27 cellular contexts compared by ENCODE assay signal in the genomic region with DNA sequence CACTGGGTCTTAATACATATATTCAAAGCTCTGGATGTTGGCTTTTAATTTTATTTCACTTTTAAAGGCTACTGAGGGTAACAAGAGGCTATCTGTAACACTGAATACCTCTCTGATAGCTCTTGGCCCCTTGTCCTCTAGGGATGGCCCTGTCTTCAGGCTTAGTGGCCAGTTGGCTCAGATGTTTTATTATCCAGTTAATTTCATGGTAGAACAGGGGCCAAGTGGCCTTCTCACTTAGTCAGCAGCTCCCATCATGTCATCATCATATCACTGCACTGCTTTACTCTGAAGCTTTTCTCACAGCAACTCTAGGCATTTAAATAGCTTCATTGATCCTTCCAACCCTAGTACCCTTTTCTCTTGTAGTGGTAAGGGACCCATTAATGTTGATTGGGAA. TPM values are rescaled to one million over a fixed set of nuclear protein-coding genes. Genes with fewer than 3 reads are reported as not detected.
DNase-seq lines count a peak whose midpoint lies in the region; ATAC-seq and TF ChIP-seq lines count a peak whose summit lies in the region.
"Had no signal": no experiment of that assay in that cellular context is flagged by ENCODE, and none has a peak within 500 bp of the region (broad histone marks: within the 10 kb centered on the region; RNA-seq: fewer than 3 reads in every experiment).

No MANE protein-coding gene starts in this region.

- peak overlapping the region; percentile 84 for H3K27ac ChIP-seq in HUES48 (ENCODE audit: low read depth, low read length)
- peak overlapping the region; percentile 4 for H3K27ac ChIP-seq in ectodermal cell (ENCODE audit: insufficient read depth, low read depth, low read length, poor library complexity, severe bottlenecking)
- H3K27ac ChIP-seq in lower lobe of right lung: peak overlapping the region; percentile 5
- peak overlapping the region; percentile 39 to 68 (median 57) for H3K27ac ChIP-seq in sigmoid colon
- H3K27ac ChIP-seq in stomach: peak overlapping the region in 2 of 5 donors; percentile 14 to 39
- H3K27ac ChIP-seq: foreskin keratinocyte, pancreas had no signal

- DNase-seq in lower lobe of right lung (no peak), sigmoid colon (no peak), SW480 (ENCODE audit: low spot score) (no peak), NCI-H1092 treated with DMSO at 0.1 percent for 48 hours (lab: John Stamatoyannopoulos, UW) (no peak), stomach (no peak)
- DNase-seq: activated CD4-positive, CD25-positive, alpha-beta regulatory T cell; activated naive CD4-positive, alpha-beta T cell treated with anti-CD3 and anti-CD28 coated beads for 36 hours; amniotic stem cell; colonic mucosa; COR-L47; DMS79 treated with DMSO at 0.1 percent for 48 hours; effector memory CD4-positive, alpha-beta T cell; foreskin keratinocyte; midbrain; NCI-H1048; NCI-H187; NCI-H2171 treated with DMSO at 0.1 percent for 48 hours; NCI-H524; pancreas; stimulated activated CD4-positive, alpha-beta T cell treated with anti-CD3 and anti-CD28 coated beads, Interleukin-12 subunit alpha, Interleukin-12 subunit beta, amount 100 ng/mL, for 4 hours; stimulated activated CD4-positive, alpha-beta T cell treated with anti-CD3 and anti-CD28 coated beads, Interleukin-4, amount 100 ng/mL, for 1 hour; substantia nigra had no signal

- H3K4me3 ChIP-seq in HUES48 (ENCODE audit: low read depth, low read length): no peak overlapping the region
- H3K4me3 ChIP-seq in ectodermal cell (ENCODE audit: insufficient read depth, low read depth, low read length): no peak overlapping the region
- H3K4me3 ChIP-seq in lower lobe of right lung: peak overlapping the region; percentile 41
- no peak overlapping the region for H3K4me3 ChIP-seq in sigmoid colon
- no peak overlapping the region for H3K4me3 ChIP-seq in stomach
- H3K4me3 ChIP-seq: colonic mucosa, pancreas, right atrium auricular region had no signal

- no peak for ATAC-seq in lower lobe of right lung
- no peak for ATAC-seq in GM21825 (IDR thresholded peaks at IDR 0.05; ENCODE audit: unreplicated experiment)
- ATAC-seq: natural killer cell treated with Interleukin-12 subunit alpha and Interleukin-12 subunit beta and Interleukin-15 and Interleukin-18, amount 100 ng/mL, for 72 hours had no signal

- TF ChIP-seq CTCF in lower lobe of right lung (IDR thresholded peaks at IDR 0.05) (no peak), sigmoid colon (IDR thresholded peaks at IDR 0.05) (no peak), stomach (IDR thresholded peaks at IDR 0.05) (no peak)

- H3K9me3 ChIP-seq in HUES48 (ENCODE audit: control insufficient read depth, insufficient read depth, low read length): no peaks in the 10 kb centered on the region
- H3K9me3 ChIP-seq in ectodermal cell (ENCODE audit: control insufficient read depth, low read length): no peaks in the 10 kb centered on the region
- H3K9me3 ChIP-seq in lower lobe of right lung: no peaks in the 10 kb centered on the region
- H3K9me3 ChIP-seq in sigmoid colon: no peaks in the 10 kb centered on the region
- H3K9me3 ChIP-seq in stomach: no peaks in the 10 kb centered on the region
- H3K9me3 ChIP-seq: colonic mucosa, pancreas, right atrium auricular region had no signal

- H3K36me3 ChIP-seq in HUES48 (ENCODE audit: control insufficient read depth, insufficient read depth, low read length): no peaks in the 10 kb centered on the region
- H3K36me3 ChIP-seq in ectodermal cell (ENCODE audit: control insufficient read depth, insufficient read depth, low read length): no peaks in the 10 kb centered on the region
- H3K36me3 ChIP-seq in lower lobe of right lung: no peaks in the 10 kb centered on the region
- no peaks in the 10 kb centered on the region for H3K36me3 ChIP-seq in sigmoid colon
- no peaks in the 10 kb centered on the region for H3K36me3 ChIP-seq in stomach
- H3K36me3 ChIP-seq: colonic mucosa, pancreas, right atrium auricular region had no signal

- TF ChIP-seq EP300 in sigmoid colon (IDR thresholded peaks at IDR 0.05) (no peak), stomach (IDR thresholded peaks at IDR 0.05) (no peak)

- H3K4me1 ChIP-seq in HUES48 (ENCODE audit: control insufficient read depth, insufficient read depth, low read length) (peaks cover 66% of the 10 kb centered on the region), ectodermal cell (ENCODE audit: control insufficient read depth, insufficient read depth, low read length) (peaks cover 40% of the 10 kb centered on the region), lower lobe of right lung (peaks cover 60% of the 10 kb centered on the region), sigmoid colon (peaks cover 0 to 78% (median 59%) of the 10 kb centered on the region in 4 donors), stomach (peaks cover 47 to 81% (median 60%) of the 10 kb centered on the region in 4 donors)

- H3K27me3 ChIP-seq in HUES48 (ENCODE audit: control insufficient read depth, insufficient read depth, low read length) (no peaks in the 10 kb centered on the region), ectodermal cell (ENCODE audit: control insufficient read depth, insufficient read depth, low read length, poor library complexity, severe bottlenecking) (no peaks in the 10 kb centered on the region), lower lobe of right lung (ENCODE audit: low read depth) (no peaks in the 10 kb centered on the region), sigmoid colon (no peaks in the 10 kb centered on the region), stomach (no peaks in the 10 kb centered on the region)
- H3K27me3 ChIP-seq: colonic mucosa, foreskin keratinocyte, pancreas, right atrium auricular region had no signal

- TF ChIP-seq POLR2A in sigmoid colon (IDR thresholded peaks at IDR 0.05) (no peak), stomach (IDR thresholded peaks at IDR 0.05) (no peak)

- H3K9ac ChIP-seq in HUES48 (ENCODE audit: low read depth, low read length): no peak overlapping the region

- intact Hi-C loops in lower lobe of right lung (cut with DNase I): no loop called here
- intact Hi-C loops in sigmoid colon (cut with DNase I): no loop called here
- intact Hi-C loops in stomach (cut with DNase I; ENCODE audit: low total_unique reads): no loop called here

RNA-seq across cellular contexts. Expression of a gene that starts 40.2 kb away (rescaled TPM):
- polyA plus RNA-seq in ectodermal cell (2013, experiment 1 of 4): 98.6 TPM
- polyA plus RNA-seq in ectodermal cell (2013, experiment 2 of 4): 138 TPM
- 72.0 TPM for polyA plus RNA-seq in ectodermal cell (2013, experiment 3 of 4)
- polyA plus RNA-seq in ectodermal cell (2013, experiment 4 of 4): 103 TPM
- total RNA-seq in lower lobe of right lung (506 TPM), sigmoid colon (100 to 1,000 TPM; 292 to 657 (median 428) TPM), stomach (100 to 1,000 TPM; 170 to 662 (median 401) TPM)
- polyA plus RNA-seq in sigmoid colon (10 to 100 TPM; 16.0 to 74.1 (median 18.0) TPM), stomach (10 to 100 TPM; 16.8 to 40.1 (median 26.8) TPM)
